ENCODE assay signal across 1 cellular context in genomic region chr9:136882109-136882946, GRCh38.
A peak's percentile ranks its signal among the peaks of the same experiment; 100 is the strongest.
TF ChIP-seq lines count a peak whose summit lies in the region.

No MANE protein-coding gene starts in this region.

TF ChIP-seq in HepG2, 621 proteins besides CTCF, POLR2A, EP300 and RAD21 (continued from another document and continues in another):
- TF ChIP-seq ZNF703 (CRISPR knock-in tag; IDR thresholded peaks at IDR 0.05; ENCODE audit: borderline replicate concordance) (no peak), ZFP82 (CRISPR knock-in tag; IDR thresholded peaks at IDR 0.05; ENCODE audit: borderline replicate concordance) (peak; percentile 50; the same call in 1 of the 2 replicates), PITX1 (CRISPR knock-in tag; IDR thresholded peaks at IDR 0.05) (no peak; the same call in 1 of the 2 replicates), NCOA2 (CRISPR knock-in tag; IDR thresholded peaks at IDR 0.05) (peak; percentile 68; the same call in 1 of the 2 replicates), CSRNP2 (CRISPR knock-in tag; conservative IDR thresholded peaks at IDR 0.05; ENCODE audit: low read depth) (no peak), MED1 (CRISPR knock-in tag; IDR thresholded peaks at IDR 0.05) (peak; percentile 88), EED (CRISPR knock-in tag; IDR thresholded peaks at IDR 0.05) (no peak), MBNL3 (CRISPR knock-in tag; conservative IDR thresholded peaks at IDR 0.05) (no peak), PAF1 (CRISPR knock-in tag; IDR thresholded peaks at IDR 0.05) (no peak), HNRNPK (IDR thresholded peaks at IDR 0.05; ENCODE audit: low read depth, low read length, poor library complexity, severe bottlenecking) (no peak), DR1 (CRISPR knock-in tag; IDR thresholded peaks at IDR 0.05) (no peak), NFE2L2 (IDR thresholded peaks at IDR 0.05; ENCODE audit: low read length) (no peak), IRF1 (CRISPR knock-in tag; IDR thresholded peaks at IDR 0.05; ENCODE audit: low read depth) (peak; percentile 92; the same call in 1 of the 2 replicates), ZNF644 (CRISPR knock-in tag; IDR thresholded peaks at IDR 0.05; ENCODE audit: low read depth) (peak; percentile 57; the same call in 1 of the 2 replicates), PLRG1 (conservative IDR thresholded peaks at IDR 0.05) (no peak), ZNF230 (CRISPR knock-in tag; IDR thresholded peaks at IDR 0.05) (no peak; the same call in 1 of the 2 replicates), CHD2 (IDR thresholded peaks at IDR 0.05; ENCODE audit: low read depth, low read length) (no peak), ARID2 (CRISPR knock-in tag; IDR thresholded peaks at IDR 0.05; ENCODE audit: borderline replicate concordance) (no peak), MYNN (CRISPR knock-in tag; IDR thresholded peaks at IDR 0.05; ENCODE audit: low read depth) (no peak), AHR (CRISPR knock-in tag; IDR thresholded peaks at IDR 0.05) (no peak), ISX (CRISPR knock-in tag; conservative IDR thresholded peaks at IDR 0.05) (no peak), ZNF343 (CRISPR knock-in tag; IDR thresholded peaks at IDR 0.05) (peak; percentile 79; the same call in 1 of the 2 replicates), ZNF547 (CRISPR knock-in tag; IDR thresholded peaks at IDR 0.05) (peak; percentile 42; the same call in 1 of the 2 replicates), TIGD3 (CRISPR knock-in tag; IDR thresholded peaks at IDR 0.05; ENCODE audit: borderline replicate concordance) (no peak), ZNF563 (CRISPR knock-in tag; IDR thresholded peaks at IDR 0.05) (peak; percentile 4), ZEB1 (IDR thresholded peaks at IDR 0.05; ENCODE audit: insufficient replicate concordance, low read depth) (peak; percentile 80), NR2F6 (IDR thresholded peaks at IDR 0.05) (no peak), NR2F6 (CRISPR knock-in tag; IDR thresholded peaks at IDR 0.05) (peak; percentile 72; the same call in 1 of the 2 replicates), ESRRA (CRISPR knock-in tag; IDR thresholded peaks at IDR 0.05; ENCODE audit: low read depth) (no peak), ETV6 (CRISPR knock-in tag; conservative IDR thresholded peaks at IDR 0.05) (no peak), CREB1 (IDR thresholded peaks at IDR 0.05) (peak; percentile 79), CREB1 (CRISPR knock-in tag; IDR thresholded peaks at IDR 0.05) (peak; percentile 81), LRRFIP1 (CRISPR knock-in tag; conservative IDR thresholded peaks at IDR 0.05) (no peak; the same call in 1 of the 2 replicates), ZSCAN29 (CRISPR knock-in tag; conservative IDR thresholded peaks at IDR 0.05) (peak; percentile 65; the same call in 1 of the 2 replicates), REPIN1 (CRISPR knock-in tag; IDR thresholded peaks at IDR 0.05; ENCODE audit: borderline replicate concordance, low read depth) (peak; percentile 53), HMG20B (CRISPR knock-in tag; conservative IDR thresholded peaks at IDR 0.05) (peak; percentile 69), ZMAT5 (CRISPR knock-in tag; IDR thresholded peaks at IDR 0.05; ENCODE audit: borderline replicate concordance, low read depth) (no peak)
- TF ChIP-seq, protein P1, sequence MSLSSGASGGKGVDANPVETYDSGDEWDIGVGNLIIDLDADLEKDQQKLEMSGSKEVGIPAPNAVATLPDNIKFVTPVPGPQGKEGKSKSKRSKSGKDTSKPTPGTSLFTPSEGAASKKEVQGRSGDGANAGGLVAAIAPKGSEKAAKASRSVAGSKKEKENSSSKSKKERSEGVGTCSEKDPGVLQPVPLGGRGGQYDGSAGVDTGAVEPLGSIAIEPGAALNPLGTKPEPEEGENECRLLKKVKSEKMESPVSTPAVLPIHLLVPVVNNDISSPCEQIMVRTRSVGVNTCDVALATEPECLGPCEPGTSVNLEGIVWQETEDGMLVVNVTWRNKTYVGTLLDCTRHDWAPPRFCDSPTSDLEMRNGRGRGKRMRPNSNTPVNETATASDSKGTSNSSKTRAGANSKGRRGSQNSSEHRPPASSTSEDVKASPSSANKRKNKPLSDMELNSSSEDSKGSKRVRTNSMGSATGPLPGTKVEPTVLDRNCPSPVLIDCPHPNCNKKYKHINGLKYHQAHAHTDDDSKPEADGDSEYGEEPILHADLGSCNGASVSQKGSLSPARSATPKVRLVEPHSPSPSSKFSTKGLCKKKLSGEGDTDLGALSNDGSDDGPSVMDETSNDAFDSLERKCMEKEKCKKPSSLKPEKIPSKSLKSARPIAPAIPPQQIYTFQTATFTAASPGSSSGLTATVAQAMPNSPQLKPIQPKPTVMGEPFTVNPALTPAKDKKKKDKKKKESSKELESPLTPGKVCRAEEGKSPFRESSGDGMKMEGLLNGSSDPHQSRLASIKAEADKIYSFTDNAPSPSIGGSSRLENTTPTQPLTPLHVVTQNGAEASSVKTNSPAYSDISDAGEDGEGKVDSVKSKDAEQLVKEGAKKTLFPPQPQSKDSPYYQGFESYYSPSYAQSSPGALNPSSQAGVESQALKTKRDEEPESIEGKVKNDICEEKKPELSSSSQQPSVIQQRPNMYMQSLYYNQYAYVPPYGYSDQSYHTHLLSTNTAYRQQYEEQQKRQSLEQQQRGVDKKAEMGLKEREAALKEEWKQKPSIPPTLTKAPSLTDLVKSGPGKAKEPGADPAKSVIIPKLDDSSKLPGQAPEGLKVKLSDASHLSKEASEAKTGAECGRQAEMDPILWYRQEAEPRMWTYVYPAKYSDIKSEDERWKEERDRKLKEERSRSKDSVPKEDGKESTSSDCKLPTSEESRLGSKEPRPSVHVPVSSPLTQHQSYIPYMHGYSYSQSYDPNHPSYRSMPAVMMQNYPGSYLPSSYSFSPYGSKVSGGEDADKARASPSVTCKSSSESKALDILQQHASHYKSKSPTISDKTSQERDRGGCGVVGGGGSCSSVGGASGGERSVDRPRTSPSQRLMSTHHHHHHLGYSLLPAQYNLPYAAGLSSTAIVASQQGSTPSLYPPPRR (CRISPR knock-in tag; IDR thresholded peaks at IDR 0.05; ENCODE audit: borderline replicate concordance): 0 out of 2 replicates have a peak, but pooled peaks have one; percentile 57
- TF ChIP-seq, protein P2, sequence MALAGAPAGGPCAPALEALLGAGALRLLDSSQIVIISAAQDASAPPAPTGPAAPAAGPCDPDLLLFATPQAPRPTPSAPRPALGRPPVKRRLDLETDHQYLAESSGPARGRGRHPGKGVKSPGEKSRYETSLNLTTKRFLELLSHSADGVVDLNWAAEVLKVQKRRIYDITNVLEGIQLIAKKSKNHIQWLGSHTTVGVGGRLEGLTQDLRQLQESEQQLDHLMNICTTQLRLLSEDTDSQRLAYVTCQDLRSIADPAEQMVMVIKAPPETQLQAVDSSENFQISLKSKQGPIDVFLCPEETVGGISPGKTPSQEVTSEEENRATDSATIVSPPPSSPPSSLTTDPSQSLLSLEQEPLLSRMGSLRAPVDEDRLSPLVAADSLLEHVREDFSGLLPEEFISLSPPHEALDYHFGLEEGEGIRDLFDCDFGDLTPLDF (CRISPR knock-in tag; IDR thresholded peaks at IDR 0.05): no peak
- TF ChIP-seq, protein P3, sequence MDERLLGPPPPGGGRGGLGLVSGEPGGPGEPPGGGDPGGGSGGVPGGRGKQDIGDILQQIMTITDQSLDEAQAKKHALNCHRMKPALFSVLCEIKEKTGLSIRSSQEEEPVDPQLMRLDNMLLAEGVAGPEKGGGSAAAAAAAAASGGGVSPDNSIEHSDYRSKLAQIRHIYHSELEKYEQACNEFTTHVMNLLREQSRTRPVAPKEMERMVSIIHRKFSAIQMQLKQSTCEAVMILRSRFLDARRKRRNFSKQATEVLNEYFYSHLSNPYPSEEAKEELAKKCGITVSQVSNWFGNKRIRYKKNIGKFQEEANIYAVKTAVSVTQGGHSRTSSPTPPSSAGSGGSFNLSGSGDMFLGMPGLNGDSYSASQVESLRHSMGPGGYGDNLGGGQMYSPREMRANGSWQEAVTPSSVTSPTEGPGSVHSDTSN (CRISPR knock-in tag; IDR thresholded peaks at IDR 0.05): no peak
- TF ChIP-seq, protein P4, sequence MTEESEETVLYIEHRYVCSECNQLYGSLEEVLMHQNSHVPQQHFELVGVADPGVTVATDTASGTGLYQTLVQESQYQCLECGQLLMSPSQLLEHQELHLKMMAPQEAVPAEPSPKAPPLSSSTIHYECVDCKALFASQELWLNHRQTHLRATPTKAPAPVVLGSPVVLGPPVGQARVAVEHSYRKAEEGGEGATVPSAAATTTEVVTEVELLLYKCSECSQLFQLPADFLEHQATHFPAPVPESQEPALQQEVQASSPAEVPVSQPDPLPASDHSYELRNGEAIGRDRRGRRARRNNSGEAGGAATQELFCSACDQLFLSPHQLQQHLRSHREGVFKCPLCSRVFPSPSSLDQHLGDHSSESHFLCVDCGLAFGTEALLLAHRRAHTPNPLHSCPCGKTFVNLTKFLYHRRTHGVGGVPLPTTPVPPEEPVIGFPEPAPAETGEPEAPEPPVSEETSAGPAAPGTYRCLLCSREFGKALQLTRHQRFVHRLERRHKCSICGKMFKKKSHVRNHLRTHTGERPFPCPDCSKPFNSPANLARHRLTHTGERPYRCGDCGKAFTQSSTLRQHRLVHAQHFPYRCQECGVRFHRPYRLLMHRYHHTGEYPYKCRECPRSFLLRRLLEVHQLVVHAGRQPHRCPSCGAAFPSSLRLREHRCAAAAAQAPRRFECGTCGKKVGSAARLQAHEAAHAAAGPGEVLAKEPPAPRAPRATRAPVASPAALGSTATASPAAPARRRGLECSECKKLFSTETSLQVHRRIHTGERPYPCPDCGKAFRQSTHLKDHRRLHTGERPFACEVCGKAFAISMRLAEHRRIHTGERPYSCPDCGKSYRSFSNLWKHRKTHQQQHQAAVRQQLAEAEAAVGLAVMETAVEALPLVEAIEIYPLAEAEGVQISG (CRISPR knock-in tag; IDR thresholded peaks at IDR 0.05): peak; percentile 62
- TF ChIP-seq, protein P5, sequence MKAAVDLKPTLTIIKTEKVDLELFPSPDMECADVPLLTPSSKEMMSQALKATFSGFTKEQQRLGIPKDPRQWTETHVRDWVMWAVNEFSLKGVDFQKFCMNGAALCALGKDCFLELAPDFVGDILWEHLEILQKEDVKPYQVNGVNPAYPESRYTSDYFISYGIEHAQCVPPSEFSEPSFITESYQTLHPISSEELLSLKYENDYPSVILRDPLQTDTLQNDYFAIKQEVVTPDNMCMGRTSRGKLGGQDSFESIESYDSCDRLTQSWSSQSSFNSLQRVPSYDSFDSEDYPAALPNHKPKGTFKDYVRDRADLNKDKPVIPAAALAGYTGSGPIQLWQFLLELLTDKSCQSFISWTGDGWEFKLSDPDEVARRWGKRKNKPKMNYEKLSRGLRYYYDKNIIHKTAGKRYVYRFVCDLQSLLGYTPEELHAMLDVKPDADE (CRISPR knock-in tag; IDR thresholded peaks at IDR 0.05): no peak
- TF ChIP-seq, protein P6, sequence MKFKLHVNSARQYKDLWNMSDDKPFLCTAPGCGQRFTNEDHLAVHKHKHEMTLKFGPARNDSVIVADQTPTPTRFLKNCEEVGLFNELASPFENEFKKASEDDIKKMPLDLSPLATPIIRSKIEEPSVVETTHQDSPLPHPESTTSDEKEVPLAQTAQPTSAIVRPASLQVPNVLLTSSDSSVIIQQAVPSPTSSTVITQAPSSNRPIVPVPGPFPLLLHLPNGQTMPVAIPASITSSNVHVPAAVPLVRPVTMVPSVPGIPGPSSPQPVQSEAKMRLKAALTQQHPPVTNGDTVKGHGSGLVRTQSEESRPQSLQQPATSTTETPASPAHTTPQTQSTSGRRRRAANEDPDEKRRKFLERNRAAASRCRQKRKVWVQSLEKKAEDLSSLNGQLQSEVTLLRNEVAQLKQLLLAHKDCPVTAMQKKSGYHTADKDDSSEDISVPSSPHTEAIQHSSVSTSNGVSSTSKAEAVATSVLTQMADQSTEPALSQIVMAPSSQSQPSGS (CRISPR knock-in tag; IDR thresholded peaks at IDR 0.05): peak; percentile 72
